In the genomic region with DNA sequence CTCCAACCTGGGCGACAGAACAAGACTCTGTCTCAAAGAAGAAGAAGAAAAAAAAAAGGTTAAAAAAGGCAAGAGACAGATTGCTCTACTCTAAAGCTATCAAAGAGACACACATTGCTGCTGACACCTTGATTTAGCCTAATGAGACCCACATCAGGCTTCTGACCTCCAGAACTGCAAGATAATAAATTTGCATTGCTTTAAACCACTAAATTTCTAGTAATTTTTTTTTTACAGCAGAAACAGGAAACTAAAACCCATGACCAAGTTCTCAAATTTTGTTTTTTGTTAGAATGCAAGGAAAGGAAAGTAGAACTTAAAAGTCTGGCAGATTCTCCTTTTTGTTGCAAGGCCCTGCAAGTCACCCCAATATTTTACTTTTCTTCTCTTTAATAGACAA, we compare ENCODE assay signal across 14 cellular contexts. TPM values are rescaled to one million over a fixed set of nuclear protein-coding genes. Genes with fewer than 3 reads are reported as not detected.
DNase-seq lines count a peak whose midpoint lies in the region; TF ChIP-seq lines count a peak whose summit lies in the region.
"Had no signal": no experiment of that assay in that cellular context is flagged by ENCODE, and none has a peak within 500 bp of the region (broad histone marks: within the 10 kb centered on the region; RNA-seq: fewer than 3 reads in every experiment).

No MANE protein-coding gene starts in this region.

- no peak for DNase-seq in T-helper 1 cell
- DNase-seq in GM12865 (ENCODE audit: low read depth) = peak; percentile 5
- DNase-seq in activated CD4-positive, alpha-beta memory T cell treated with anti-CD3 and anti-CD28 coated beads for 36 hours = no peak
- peak; percentile 44 for DNase-seq in medulla oblongata (ENCODE audit: extremely low spot score)
- DNase-seq in GF-D8 (lab: John Stamatoyannopoulos, UW) = no peak
- DNase-seq in Kasumi-1 (lab: John Stamatoyannopoulos, UW) = no peak
- DNase-seq in NCI-H1694 treated with DMSO at 0.1 percent for 48 hours (lab: John Stamatoyannopoulos, UW) = no peak
- DNase-seq: 8988T, EL, NCI-H2029 treated with DMSO at 0.1 percent for 48 hours, right cardiac atrium had no signal

- H3K36me3 Mint-ChIP-seq in T-helper 1 cell treated with Interleukin-12 subunit alpha and Interleukin-12 subunit beta and Interleukin-4 antibody, amounts not matched to agents 30 μg/mL and 1 μg/mL, for 36 hours (ENCODE audit: low read depth) = peaks cover 4% of the 10 kb centered on the region
- no peaks in the 10 kb centered on the region for H3K36me3 Mint-ChIP-seq in activated CD4-positive, alpha-beta memory T cell treated with anti-CD3 and anti-CD28 coated beads for 36 hours
- H3K36me3 Mint-ChIP-seq: WTC11 had no signal

- no peak for TF ChIP-seq CTCF in GM12865 (IDR thresholded peaks at IDR 0.05; ENCODE audit: insufficient read depth, low read depth, low read length, missing control alignments)

- no peak overlapping the region for H3K4me3 ChIP-seq in GM12865 (ENCODE audit: low read depth, low read length)
- H3K4me3 ChIP-seq: lung had no signal

- H3K27me3 Mint-ChIP-seq in T-helper 1 cell treated with Interleukin-12 subunit alpha and Interleukin-12 subunit beta and Interleukin-4 antibody, amounts not matched to agents 30 μg/mL and 1 μg/mL, for 36 hours (ENCODE audit: low read depth) = no peaks in the 10 kb centered on the region
- no peaks in the 10 kb centered on the region for H3K27me3 Mint-ChIP-seq in activated CD4-positive, alpha-beta memory T cell treated with anti-CD3 and anti-CD28 coated beads for 36 hours

- H3K4me1 Mint-ChIP-seq in T-helper 1 cell treated with Interleukin-12 subunit alpha and Interleukin-12 subunit beta and Interleukin-4 antibody, amounts not matched to agents 30 μg/mL and 1 μg/mL, for 36 hours (ENCODE audit: low read depth) = peaks cover 34% of the 10 kb centered on the region
- H3K4me1 Mint-ChIP-seq in activated CD4-positive, alpha-beta memory T cell treated with anti-CD3 and anti-CD28 coated beads for 36 hours (ENCODE audit: low read depth) = peaks cover 53% of the 10 kb centered on the region

- CTCF ChIA-PET in activated CD4-positive, alpha-beta memory T cell treated with anti-CD3 and anti-CD28 coated beads for 36 hours (lab: Charles Lee) = no interaction called here

- peaks cover 3% of the 10 kb centered on the region for H3K9me3 Mint-ChIP-seq in T-helper 1 cell treated with Interleukin-12 subunit alpha and Interleukin-12 subunit beta and Interleukin-4 antibody, amounts not matched to agents 30 μg/mL and 1 μg/mL, for 36 hours
- peaks cover 7% of the 10 kb centered on the region for H3K9me3 Mint-ChIP-seq in activated CD4-positive, alpha-beta memory T cell treated with anti-CD3 and anti-CD28 coated beads for 36 hours

- POLR2A ChIA-PET in activated CD4-positive, alpha-beta memory T cell treated with anti-CD3 and anti-CD28 coated beads for 36 hours (lab: Charles Lee) = no interaction called here

- peak overlapping the region; percentile 45 for H3K27ac Mint-ChIP-seq in T-helper 1 cell treated with Interleukin-12 subunit alpha and Interleukin-12 subunit beta and Interleukin-4 antibody, amounts not matched to agents 30 μg/mL and 1 μg/mL, for 36 hours
- H3K27ac Mint-ChIP-seq in activated CD4-positive, alpha-beta memory T cell treated with anti-CD3 and anti-CD28 coated beads for 36 hours = peak overlapping the region; percentile 16
- H3K27ac Mint-ChIP-seq: WTC11 had no signal

- H3K4me3 Mint-ChIP-seq in T-helper 1 cell treated with Interleukin-12 subunit alpha and Interleukin-12 subunit beta and Interleukin-4 antibody, amounts not matched to agents 30 μg/mL and 1 μg/mL, for 36 hours = no peak overlapping the region
- H3K4me3 Mint-ChIP-seq in activated CD4-positive, alpha-beta memory T cell treated with anti-CD3 and anti-CD28 coated beads for 36 hours = no peak overlapping the region
- H3K4me3 Mint-ChIP-seq: WTC11 had no signal

- intact Hi-C loops in activated CD4-positive, alpha-beta memory T cell treated with anti-CD3 and anti-CD28 coated beads for 36 hours (cut with micrococcal nuclease) = loop anchor here (10.0 kb wide), 3 partner anchors 253 to 1857 kb away; partner anchors contain the start of gene CYSLTR2

RNA-seq across cellular contexts. Expression of gene MED4, which starts 56.4 kb away (rescaled TPM):
- total RNA-seq in activated CD4-positive, alpha-beta memory T cell treated with anti-CD3 and anti-CD28 coated beads for 36 hours = 10 to 100 TPM; 49.3 to 53.0 TPM

Comparison
In these comparisons a context has a peak if more than half of its experiments do, and no peak if none do; other contexts are left out.
1. DNase-seq: peak in GM12865 (single experiment) and medulla oblongata (single experiment); none in T-helper 1 cell (0 of 5), activated CD4-positive, alpha-beta memory T cell treated with anti-CD3 and anti-CD28 coated beads for 36 hours (single experiment), GF-D8 (single experiment), Kasumi-1 (0 of 2) and NCI-H1694 treated with DMSO at 0.1 percent for 48 hours (single experiment).